Comparison of ENCODE assay signal across 9 cellular contexts in the genomic region with DNA sequence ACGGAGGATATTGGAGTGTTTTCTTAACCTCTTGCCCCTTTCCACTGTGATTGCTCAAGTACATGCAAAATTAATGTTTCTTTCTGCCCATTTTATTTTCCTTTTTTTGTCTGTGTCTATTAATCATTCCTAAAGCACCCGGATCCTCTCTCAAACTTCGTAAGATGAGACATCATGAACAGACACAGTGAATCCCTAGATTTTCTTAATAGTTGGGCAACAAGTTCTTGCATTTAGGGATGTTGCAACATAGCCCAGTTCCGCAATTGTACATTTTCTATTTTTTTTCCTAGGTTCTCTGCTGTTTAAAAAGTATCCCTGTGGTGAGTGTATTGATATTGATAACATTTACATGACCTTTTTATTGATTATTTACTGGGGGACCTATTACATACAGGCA. TPM values are rescaled to one million over a fixed set of nuclear protein-coding genes. Genes with fewer than 3 reads are reported as not detected.
DNase-seq lines count a peak whose midpoint lies in the region; ATAC-seq, FAIRE-seq and TF ChIP-seq lines count a peak whose summit lies in the region.
"Had no signal": no experiment of that assay in that cellular context is flagged by ENCODE, and none has a peak within 500 bp of the region (broad histone marks: within the 10 kb centered on the region; RNA-seq: fewer than 3 reads in every experiment).

No MANE protein-coding gene starts in this region.

- WGBS in thymus: 76% methylated on average over 4 of the region's 4 CpGs

- H3K9me3 Mint-ChIP-seq in activated T-cell treated with anti-CD3 and anti-CD28 coated beads, Interleukin-2, amount 50 U/mL, for 4 hours: no peaks in the 10 kb centered on the region

- peak overlapping the region; percentile 60 for H3K9ac ChIP-seq in SK-N-MC (ENCODE audit: insufficient read length)

- H3K4me3 Mint-ChIP-seq in activated T-cell treated with anti-CD3 and anti-CD28 coated beads, Interleukin-2, amount 50 U/mL, for 4 hours: peak overlapping the region; percentile 94

- no peak for ATAC-seq in activated T-cell treated with anti-CD3 and anti-CD28 coated beads, Interleukin-2, amount 50 U/mL, for 4 hours

- no peak for FAIRE-seq in frontal cortex (lab: Jason Lieb, UNC)

- H3K4me1 Mint-ChIP-seq in activated T-cell treated with anti-CD3 and anti-CD28 coated beads, Interleukin-2, amount 50 U/mL, for 4 hours (ENCODE audit: low read depth): peaks cover 46% of the 10 kb centered on the region

- DNase-seq in activated T-cell treated with anti-CD3 and anti-CD28 coated beads, Interleukin-2, amount 50 U/mL, for 4 hours: no peak
- DNase-seq in activated T-cell treated with anti-CD3 and anti-CD28 coated beads, Interleukin-2, amount 50 U/mL, for 1 hour: no peak
- DNase-seq in SK-N-MC (ENCODE audit: low read depth, low spot score): no peak
- DNase-seq in foreskin fibroblast: peak; percentile 76 to 86
- no peak for DNase-seq in frontal cortex (ENCODE audit: low spot score in 2 of 2)
- DNase-seq in occipital lobe (lab: John Stamatoyannopoulos, UW): no peak
- DNase-seq in activated CD4-positive, CD25-positive, alpha-beta regulatory T cell (lab: John Stamatoyannopoulos, UW): no peak
- DNase-seq: NCI-H1694 treated with DMSO at 0.1 percent for 48 hours had no signal

- H3K36me3 ChIP-seq in SK-N-MC (ENCODE audit: insufficient read depth, low read length) (peaks cover 3% of the 10 kb centered on the region; the same call in 1 of the 2 replicates), thymus (ENCODE audit: control insufficient read depth, insufficient read depth) (no peaks in the 10 kb centered on the region)

- H3K4me3 ChIP-seq in SK-N-MC (peak overlapping the region; percentile 84), foreskin fibroblast (ENCODE audit: low read depth in 1 of 2, low read length in 2 of 2) (peak overlapping the region; percentile 85 to 96), thymus (ENCODE audit: low read length) (peak overlapping the region; percentile 59)

- H3K27ac ChIP-seq in SK-N-MC: no peak overlapping the region
- no peak overlapping the region for H3K27ac ChIP-seq in thymus (ENCODE audit: low read depth)

- TF ChIP-seq CTCF in foreskin fibroblast (IDR thresholded peaks at IDR 0.05; ENCODE audit: low read depth, low read length): no peak

- H3K9me3 ChIP-seq in SK-N-MC (ENCODE audit: low read depth, low read length): no peaks in the 10 kb centered on the region
- no peaks in the 10 kb centered on the region for H3K9me3 ChIP-seq in thymus (ENCODE audit: control insufficient read depth)

- H3K4me1 ChIP-seq in thymus (ENCODE audit: control insufficient read depth, insufficient read depth, low read length): peaks cover 15% of the 10 kb centered on the region

- H3K27me3 ChIP-seq in thymus (ENCODE audit: control insufficient read depth, insufficient read depth): no peaks in the 10 kb centered on the region

- H3K27me3 Mint-ChIP-seq in activated T-cell treated with anti-CD3 and anti-CD28 coated beads, Interleukin-2, amount 50 U/mL, for 4 hours (ENCODE audit: low read depth): no peaks in the 10 kb centered on the region

- peaks cover 7% of the 10 kb centered on the region for H3K36me3 Mint-ChIP-seq in activated T-cell treated with anti-CD3 and anti-CD28 coated beads, Interleukin-2, amount 50 U/mL, for 4 hours (ENCODE audit: insufficient read depth)

RNA-seq across cellular contexts. Expression of gene FAM111A, which starts 2.9 kb away (rescaled TPM):
- total RNA-seq in activated T-cell treated with anti-CD3 and anti-CD28 coated beads, Interleukin-2, amount 50 U/mL, for 4 hours: 10 to 100 TPM; 12.6 to 15.6 (median 15.5) TPM
- polyA plus RNA-seq in thymus: 82.5 TPM
- 7.3 TPM for total RNA-seq in frontal cortex
- 10.5 TPM for total RNA-seq in occipital lobe

RNA-seq across cellular contexts. Expression of gene DTX4, which starts 26.4 kb away (rescaled TPM):
- under 1 TPM; 0.18 to 0.82 (median 0.21) TPM for total RNA-seq in activated T-cell treated with anti-CD3 and anti-CD28 coated beads, Interleukin-2, amount 50 U/mL, for 4 hours
- polyA plus RNA-seq in thymus: 2.0 TPM
- 42.0 TPM for total RNA-seq in frontal cortex
- 43.7 TPM for total RNA-seq in occipital lobe

RNA-seq across cellular contexts. Expression of gene FAM111B, which starts 38.5 kb away (rescaled TPM):
- total RNA-seq in activated T-cell treated with anti-CD3 and anti-CD28 coated beads, Interleukin-2, amount 50 U/mL, for 4 hours: 1 to 10 TPM; 6.4 to 9.9 (median 9.5) TPM
- 0.80 TPM for polyA plus RNA-seq in thymus
- total RNA-seq in frontal cortex (2.9 TPM), occipital lobe (3.9 TPM)

RNA-seq across cellular contexts. Expression of gene GLYATL1B, which starts 59.4 kb away (rescaled TPM):
- total RNA-seq in activated T-cell treated with anti-CD3 and anti-CD28 coated beads, Interleukin-2, amount 50 U/mL, for 4 hours: not detected
- polyA plus RNA-seq in thymus: not detected
- total RNA-seq in frontal cortex (not detected), occipital lobe (not detected)

Comparison
In these comparisons a context has a peak if more than half of its experiments do, and no peak if none do; other contexts are left out.
1. DNase-seq: peak in foreskin fibroblast (2 of 2); none in activated T-cell treated with anti-CD3 and anti-CD28 coated beads, Interleukin-2, amount 50 U/mL, for 4 hours (single experiment), activated T-cell treated with anti-CD3 and anti-CD28 coated beads, Interleukin-2, amount 50 U/mL, for 1 hour (single experiment), SK-N-MC (single experiment), frontal cortex (0 of 2), occipital lobe (single experiment) and activated CD4-positive, CD25-positive, alpha-beta regulatory T cell (0 of 4).
2. RNA of gene DTX4, which starts 26.4 kb away (total RNA-seq): 43.7 TPM in occipital lobe (single experiment) and 42.0 TPM in frontal cortex (single experiment); 0.18 to 0.82 TPM in activated T-cell treated with anti-CD3 and anti-CD28 coated beads, Interleukin-2, amount 50 U/mL, for 4 hours; every median in the first group is over 10 times any median in the second.
3. Peak in every context shown above with its lines, with median percentiles within 50 percentile points of each other: H3K4me3 ChIP-seq.